ENCODE assay signal across 8 cellular contexts in the genomic region with DNA sequence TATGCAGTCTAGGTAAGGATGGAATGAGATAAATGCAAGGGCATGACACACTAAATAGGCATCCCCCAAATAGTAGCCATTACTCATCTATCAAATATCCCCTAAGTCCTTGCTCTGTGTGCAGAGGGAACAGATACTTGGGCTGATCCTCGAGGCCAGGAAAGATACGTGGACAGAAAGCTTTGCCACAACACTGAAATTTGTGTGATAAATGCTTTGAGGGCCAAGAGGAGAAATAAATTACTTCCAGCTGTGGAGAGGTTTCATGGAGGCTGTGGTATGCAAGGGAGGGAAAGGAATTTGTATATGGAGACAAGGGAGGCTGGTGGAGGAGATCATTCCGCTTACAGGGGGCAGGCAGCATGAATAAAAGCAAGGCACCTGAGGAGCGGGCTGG. TPM values are rescaled to one million over a fixed set of nuclear protein-coding genes. Genes with fewer than 3 reads are reported as not detected.
DNase-seq lines count a peak whose midpoint lies in the region; ATAC-seq and TF ChIP-seq lines count a peak whose summit lies in the region.

No MANE protein-coding gene starts in this region.

- no peaks in the 10 kb centered on the region for H3K9me3 Mint-ChIP-seq in effector memory CD8-positive, alpha-beta T cell

- H3K4me1 ChIP-seq in iPS-20b (ENCODE audit: insufficient read depth, low read length) = peaks cover 16% of the 10 kb centered on the region
- peaks cover 10 to 21% (median 16%) of the 10 kb centered on the region in 4 donors for H3K4me1 ChIP-seq in stomach

- POLR2A ChIA-PET in HEK293T (lab: Yijun Ruan, JAX) = interaction anchor here (1.2 to 1.5 kb wide), 2 partner anchors 30 to 81 kb away, joined by 3 to 6 read pairs; no protein-coding TSS in a partner anchor

- no peak overlapping the region for H3K4me3 Mint-ChIP-seq in effector memory CD8-positive, alpha-beta T cell

- H3K27ac ChIP-seq in iPS-20b (ENCODE audit: low read length) (peak overlapping the region; percentile 77), stomach (peak overlapping the region in 4 of 5 donors; percentile 59 to 80 (median 72))

- H3K36me3 ChIP-seq in iPS-20b (ENCODE audit: insufficient read depth, low read depth, low read length) (peaks cover 11% of the 10 kb centered on the region), stomach (peaks cover 4 to 38% (median 28%) of the 10 kb centered on the region in 4 donors)

- H3K4me3 ChIP-seq in HFF-Myc (replicated peaks; ENCODE audit: low read depth, low read length) (peak overlapping the region; percentile 5; the same call in 1 of the 2 replicates), iPS-20b (ENCODE audit: low read length) (peak overlapping the region; percentile 37; the same call in 1 of the 2 replicates), stomach (no peak overlapping the region)

- intact Hi-C loops in stomach (cut with DNase I; ENCODE audit: low total_unique reads) = loop anchor here (5.0 to 10.0 kb wide), 2 partner anchors 83 to 295 kb away; a partner anchor contains a TSS

- H3K9me3 ChIP-seq in iPS-20b (ENCODE audit: insufficient read depth, low read depth, low read length) = no peaks in the 10 kb centered on the region
- H3K9me3 ChIP-seq in stomach = no peaks in the 10 kb centered on the region

- peak overlapping the region; percentile 59; the same call in 1 of the 2 replicates for H3K9ac ChIP-seq in iPS-20b (ENCODE audit: low read depth, low read length)

- H3K27me3 Mint-ChIP-seq in effector memory CD8-positive, alpha-beta T cell = no peaks in the 10 kb centered on the region

- no peak for TF ChIP-seq POLR2A in stomach (IDR thresholded peaks at IDR 0.05)

- TF ChIP-seq EP300 in stomach (IDR thresholded peaks at IDR 0.05) = no peak

- H3K27me3 ChIP-seq in iPS-20b (ENCODE audit: insufficient read depth, low read length) (no peaks in the 10 kb centered on the region), stomach (no peaks in the 10 kb centered on the region)

- CTCF ChIA-PET in HEK293T (lab: Yijun Ruan, JAX) = interaction anchor here (0.6 to 4.9 kb wide), 14 partner anchors 9 to 1805 kb away, joined by 3 to 61 read pairs (median 5); no protein-coding TSS in a partner anchor

- ATAC-seq in GM18909 (IDR thresholded peaks at IDR 0.05; ENCODE audit: poor library complexity, unreplicated experiment) = no peak
- ATAC-seq in effector memory CD8-positive, alpha-beta T cell (replicated peaks) = no peak
- no peak for ATAC-seq in HG03439 (IDR thresholded peaks at IDR 0.05; ENCODE audit: unreplicated experiment)

- DNase-seq in HFF-Myc (ENCODE audit: extremely low read depth, low read depth) (peak; percentile 94), brain pericyte (ENCODE audit: low read depth, low spot score) (peak; percentile 46), stomach (no peak), HEK293T (ENCODE audit: extremely low spot score) (no peak)
- DNase-seq in effector memory CD8-positive, alpha-beta T cell = no peak

- H3K4me1 Mint-ChIP-seq in effector memory CD8-positive, alpha-beta T cell (ENCODE audit: low read depth in 2 of 2) = peaks cover 15 to 22% of the 10 kb centered on the region in 2 donors

- H3K36me3 Mint-ChIP-seq in effector memory CD8-positive, alpha-beta T cell (ENCODE audit: insufficient read depth) = peaks cover 6% of the 10 kb centered on the region

- no peak overlapping the region for H3K27ac Mint-ChIP-seq in effector memory CD8-positive, alpha-beta T cell

- TF ChIP-seq CTCF in HFF-Myc (IDR thresholded peaks at IDR 0.05; ENCODE audit: low read depth, low read length, missing control alignments) (no peak), stomach (IDR thresholded peaks at IDR 0.05) (no peak)

- 55 to 76% (median 65%) methylated on average over 4 of the region's 4 CpGs for WGBS in stomach, 5 donors

TF ChIP-seq in HEK293T, 16 proteins besides CTCF, POLR2A, EP300 and RAD21:
- TF ChIP-seq FOXA1 (IDR thresholded peaks at IDR 0.05) = no peak

RNA-seq across cellular contexts. Expression of a gene that starts 18.5 kb away (rescaled TPM):
- total RNA-seq in stomach = 10 to 100 TPM in 4 of 5 donors, not detected in 1; 24.6 to 80.6 (median 60.4) TPM
- 100 to 1,000 TPM; 111 to 177 (median 165) TPM for polyA plus RNA-seq in stomach

RNA-seq across cellular contexts. Expression of a gene that starts 31.8 kb away (rescaled TPM):
- total RNA-seq in stomach = 100 to 1,000 TPM in 1 of 5 donors, 10 to 100 TPM in 4; 47.3 to 138 (median 68.7) TPM
- 10 to 100 TPM; 15.1 to 20.4 (median 18.6) TPM for polyA plus RNA-seq in stomach

RNA-seq across cellular contexts. Expression of a gene that starts 53.2 kb away (rescaled TPM):
- 1,000 to 10,000 TPM in 1 of 5 donors, 100 to 1,000 TPM in 3, 10 to 100 TPM in 1; 36.2 to 1,348 (median 170) TPM for total RNA-seq in stomach
- 10 to 100 TPM; 80.9 to 87.7 (median 86.7) TPM for polyA plus RNA-seq in stomach

Comparison
In these comparisons a context has a peak if more than half of its experiments do, and no peak if none do; other contexts are left out.
1. DNase-seq: peak in HFF-Myc (single experiment) and brain pericyte (single experiment); none in stomach (single experiment), effector memory CD8-positive, alpha-beta T cell (0 of 3) and HEK293T (single experiment).
2. H3K4me3 ChIP-seq: peak in HFF-Myc (single experiment) and iPS-20b (single experiment); none in stomach (0 of 4).